ENCODE assay signal across 16 cellular contexts in genomic region chr1:198669771-198670170, GRCh38. TPM values are rescaled to one million over a fixed set of nuclear protein-coding genes. Genes with fewer than 3 reads are reported as not detected.
DNase-seq lines count a peak whose midpoint lies in the region; ATAC-seq and TF ChIP-seq lines count a peak whose summit lies in the region.
"Had no signal": no experiment of that assay in that cellular context is flagged by ENCODE, and none has a peak within 500 bp of the region (broad histone marks: within the 10 kb centered on the region; RNA-seq: fewer than 3 reads in every experiment).

No MANE protein-coding gene starts in this region.

- no peak overlapping the region for H3K4me3 ChIP-seq in Panc1 (ENCODE audit: low read depth in 2 of 2, low read length in 2 of 2)
- H3K4me3 ChIP-seq: mucosa of descending colon had no signal

- CTCF ChIA-PET in activated naive CD4-positive, alpha-beta T cell treated with anti-CD3 and anti-CD28 coated beads, Interleukin-2, amount 10 ng/mL, durations not matched to agents 7 days and 5 days (lab: Charles Lee), result interaction anchor here (0.9 to 1.9 kb wide), 4 partner anchors 9 to 48 kb away, joined by 3 to 10 read pairs (median 4); no protein-coding TSS in a partner anchor
- CTCF ChIA-PET in Panc1 (lab: Charles Lee), result no interaction called here

- H3K27me3 Mint-ChIP-seq in activated naive CD4-positive, alpha-beta T cell treated with anti-CD3 and anti-CD28 coated beads, Interleukin-2, amount 10 ng/mL, durations not matched to agents 7 days and 5 days, result no peaks in the 10 kb centered on the region
- H3K27me3 Mint-ChIP-seq in dendritic cell treated with granulocyte-macrophage colony-stimulating factor and Interleukin-4, amounts not matched to agents 40 ng/mL and 50 ng/mL, for 4 days, result no peaks in the 10 kb centered on the region
- H3K27me3 Mint-ChIP-seq in stimulated activated memory B cell treated with anti-CD40 and anti-IgM and Interleukin-4, amounts not matched to agents 10 μg/mL and 1 μg/mL and 100 μg/mL, for 72 hours, result no peaks in the 10 kb centered on the region
- H3K27me3 Mint-ChIP-seq: progenitor cell of endocrine pancreas had no signal

- peaks cover 87% of the 10 kb centered on the region for H3K4me1 Mint-ChIP-seq in activated naive CD4-positive, alpha-beta T cell treated with anti-CD3 and anti-CD28 coated beads, Interleukin-2, amount 10 ng/mL, durations not matched to agents 7 days and 5 days
- H3K4me1 Mint-ChIP-seq in dendritic cell treated with granulocyte-macrophage colony-stimulating factor and Interleukin-4, amounts not matched to agents 40 ng/mL and 50 ng/mL, for 4 days (ENCODE audit: low read depth), result peaks cover 61% of the 10 kb centered on the region
- H3K4me1 Mint-ChIP-seq in stimulated activated memory B cell treated with anti-CD40 and anti-IgM and Interleukin-4, amounts not matched to agents 10 μg/mL and 1 μg/mL and 100 μg/mL, for 72 hours, result peaks cover 76% of the 10 kb centered on the region

- ATAC-seq in Panc1 (no peak), GM18909 (IDR thresholded peaks at IDR 0.05; ENCODE audit: poor library complexity, unreplicated experiment) (no peak)
- ATAC-seq in stimulated activated memory B cell treated with anti-CD40 and anti-IgM and Interleukin-4, amounts not matched to agents 10 μg/mL and 1 μg/mL and 100 μg/mL, for 72 hours, result no peak

- peaks cover 79% of the 10 kb centered on the region for H3K36me3 Mint-ChIP-seq in activated naive CD4-positive, alpha-beta T cell treated with anti-CD3 and anti-CD28 coated beads, Interleukin-2, amount 10 ng/mL, durations not matched to agents 7 days and 5 days
- H3K36me3 Mint-ChIP-seq in dendritic cell treated with granulocyte-macrophage colony-stimulating factor and Interleukin-4, amounts not matched to agents 40 ng/mL and 50 ng/mL, for 4 days (ENCODE audit: low read depth), result peaks cover 70% of the 10 kb centered on the region
- H3K36me3 Mint-ChIP-seq in stimulated activated memory B cell treated with anti-CD40 and anti-IgM and Interleukin-4, amounts not matched to agents 10 μg/mL and 1 μg/mL and 100 μg/mL, for 72 hours, result peaks cover 68% of the 10 kb centered on the region

- POLR2A ChIA-PET in Panc1 (lab: Charles Lee), result no interaction called here

- no peaks in the 10 kb centered on the region for H3K27me3 ChIP-seq in Panc1 (ENCODE audit: control insufficient read depth, insufficient read depth, low read length)

- no peak for DNase-seq in activated naive CD4-positive, alpha-beta T cell treated with anti-CD3 and anti-CD28 coated beads, Interleukin-2, amount 10 ng/mL, durations not matched to agents 7 days and 5 days
- DNase-seq in activated naive CD4-positive, alpha-beta T cell treated with anti-CD3 and anti-CD28 coated beads, Interleukin-2, amount 50 U/mL, for 16 hours, result no peak
- no peak for DNase-seq in Panc1 (ENCODE audit: low read depth, low spot score)
- DNase-seq in NCI-H1436 treated with DMSO at 0.1 percent for 48 hours (lab: John Stamatoyannopoulos, UW), result no peak
- no peak for DNase-seq in medulla oblongata (ENCODE audit: extremely low spot score)
- DNase-seq: DMS79, kidney, mucosa of descending colon, NCI-H2081, NCI-H82, SHP77 treated with DMSO at 0.1 percent for 48 hours had no signal

- H3K9me3 Mint-ChIP-seq in activated naive CD4-positive, alpha-beta T cell treated with anti-CD3 and anti-CD28 coated beads, Interleukin-2, amount 10 ng/mL, durations not matched to agents 7 days and 5 days, result no peaks in the 10 kb centered on the region
- no peaks in the 10 kb centered on the region for H3K9me3 Mint-ChIP-seq in dendritic cell treated with granulocyte-macrophage colony-stimulating factor and Interleukin-4, amounts not matched to agents 40 ng/mL and 50 ng/mL, for 4 days
- peaks cover 5% of the 10 kb centered on the region for H3K9me3 Mint-ChIP-seq in stimulated activated memory B cell treated with anti-CD40 and anti-IgM and Interleukin-4, amounts not matched to agents 10 μg/mL and 1 μg/mL and 100 μg/mL, for 72 hours

- H3K4me3 Mint-ChIP-seq in activated naive CD4-positive, alpha-beta T cell treated with anti-CD3 and anti-CD28 coated beads, Interleukin-2, amount 10 ng/mL, durations not matched to agents 7 days and 5 days, result no peak overlapping the region
- H3K4me3 Mint-ChIP-seq in dendritic cell treated with granulocyte-macrophage colony-stimulating factor and Interleukin-4, amounts not matched to agents 40 ng/mL and 50 ng/mL, for 4 days, result no peak overlapping the region
- peak overlapping the region; percentile 30 for H3K4me3 Mint-ChIP-seq in stimulated activated memory B cell treated with anti-CD40 and anti-IgM and Interleukin-4, amounts not matched to agents 10 μg/mL and 1 μg/mL and 100 μg/mL, for 72 hours

- TF ChIP-seq CTCF in Panc1 (IDR thresholded peaks at IDR 0.05), result no peak

- H3K4me1 ChIP-seq in Panc1 (ENCODE audit: control insufficient read depth, insufficient read depth, low read length), result peaks cover 4% of the 10 kb centered on the region; the same call in 1 of the 2 replicates

- H3K9me3 ChIP-seq in Panc1 (ENCODE audit: control insufficient read depth, insufficient read depth, low read depth, low read length), result no peaks in the 10 kb centered on the region
- H3K9me3 ChIP-seq: mucosa of descending colon had no signal

- no peaks in the 10 kb centered on the region for H3K36me3 ChIP-seq in Panc1 (ENCODE audit: control insufficient read depth, insufficient read depth, low read length)

- intact Hi-C loops in Panc1 (cut with micrococcal nuclease; ENCODE audit: unreplicated experiment), result no loop called here
- intact Hi-C loops in dendritic cell treated with granulocyte-macrophage colony-stimulating factor and Interleukin-4, amounts not matched to agents 40 ng/mL and 50 ng/mL, for 4 days (cut with micrococcal nuclease), result no loop called here

- peak overlapping the region; percentile 89 for H3K27ac Mint-ChIP-seq in activated naive CD4-positive, alpha-beta T cell treated with anti-CD3 and anti-CD28 coated beads, Interleukin-2, amount 10 ng/mL, durations not matched to agents 7 days and 5 days
- peak overlapping the region; percentile 78 for H3K27ac Mint-ChIP-seq in dendritic cell treated with granulocyte-macrophage colony-stimulating factor and Interleukin-4, amounts not matched to agents 40 ng/mL and 50 ng/mL, for 4 days
- H3K27ac Mint-ChIP-seq in stimulated activated memory B cell treated with anti-CD40 and anti-IgM and Interleukin-4, amounts not matched to agents 10 μg/mL and 1 μg/mL and 100 μg/mL, for 72 hours, result peak overlapping the region; percentile 90
- H3K27ac Mint-ChIP-seq: progenitor cell of endocrine pancreas had no signal

- H3K27ac ChIP-seq in Panc1 (ENCODE audit: low read length), result peak overlapping the region; percentile 74
- H3K27ac ChIP-seq: VCaP had no signal

- no TSS peak for BruUV-seq in Panc1 (replicated peaks; lab: Mats Ljungman, UMichigan)

- in situ Hi-C loops in Panc1 (cut with HindIII; ENCODE audit: low pct_unique_long_range_greater_than_20kb, low sequenced_read_pairs), result no loop called here

RNA-seq across cellular contexts. Expression of gene PTPRC, which starts 30.9 kb away (rescaled TPM):
- total RNA-seq in Panc1 (2021; ENCODE audit: unreplicated experiment), result 1.4 TPM
- polyA plus RNA-seq in Panc1 (2012; ENCODE audit: insufficient read length), result not detected
- total RNA-seq: progenitor cell of endocrine pancreas had no signal
